Comparison of ENCODE assay signal across 14 cellular contexts in the genomic region with DNA sequence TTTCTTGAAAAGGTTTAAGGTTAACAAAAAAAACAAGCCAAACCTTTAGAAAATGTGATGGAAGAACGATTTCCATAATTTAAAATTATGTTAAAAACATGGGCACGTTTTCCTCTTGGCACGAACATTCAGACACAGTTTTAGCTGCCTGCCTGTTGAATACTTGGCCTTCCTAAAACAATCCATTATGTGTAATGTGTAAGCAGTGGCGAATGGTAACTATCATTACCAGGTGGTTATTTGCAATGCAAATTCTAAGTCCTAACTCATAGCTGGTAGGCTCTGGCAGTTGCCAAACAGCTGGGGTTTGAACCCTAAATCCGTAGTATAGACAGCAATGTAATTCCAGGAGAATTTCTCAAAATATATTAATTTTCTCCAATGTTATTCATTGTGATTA.
"Had no signal": no experiment of that assay in that cellular context is flagged by ENCODE, and none has a peak within 500 bp of the region (broad histone marks: within the 10 kb centered on the region; RNA-seq: fewer than 3 reads in every experiment).

No MANE protein-coding gene starts in this region.

- DNase-seq: islet precursor cell; left ventricle myocardium inferior; mesendoderm; naive B cell; natural killer cell; nephron progenitor cell; occipital lobe; retina; right cardiac atrium; stimulated activated CD4-positive, alpha-beta T cell treated with anti-CD3 and anti-CD28 coated beads, Interleukin-12 subunit alpha, Interleukin-12 subunit beta, amount 100 ng/mL, for 4 hours; stimulated activated CD4-positive, alpha-beta T cell treated with anti-CD3 and anti-CD28 coated beads, Interleukin-15, amount 100 ng/mL, for 24 hours; stimulated activated CD4-positive, alpha-beta T cell treated with anti-CD3 and anti-CD28 coated beads, Interleukin-4, amount 100 ng/mL, for 24 hours; stimulated activated naive CD4-positive, alpha-beta T cell; upper lobe of left lung had no signal
